Comparison of ENCODE assay signal across 1 cellular context in genomic region chr1:156656779-156657160, GRCh38.
A peak's percentile ranks its signal among the peaks of the same experiment; 100 is the strongest.
TF ChIP-seq lines count a peak whose summit lies in the region.

No MANE protein-coding gene starts in this region.

TF ChIP-seq in H1, 55 proteins besides CTCF, POLR2A, EP300 and RAD21:
- TF ChIP-seq E2F6 (IDR thresholded peaks at IDR 0.05) (0 out of 2 replicates have a peak, but pooled peaks have one; percentile 34), CTBP2 (IDR thresholded peaks at IDR 0.05; ENCODE audit: borderline replicate concordance, insufficient read depth, insufficient read length, low read length) (no peak)
